ENCODE assay signal across 17 cellular contexts in the genomic region with DNA sequence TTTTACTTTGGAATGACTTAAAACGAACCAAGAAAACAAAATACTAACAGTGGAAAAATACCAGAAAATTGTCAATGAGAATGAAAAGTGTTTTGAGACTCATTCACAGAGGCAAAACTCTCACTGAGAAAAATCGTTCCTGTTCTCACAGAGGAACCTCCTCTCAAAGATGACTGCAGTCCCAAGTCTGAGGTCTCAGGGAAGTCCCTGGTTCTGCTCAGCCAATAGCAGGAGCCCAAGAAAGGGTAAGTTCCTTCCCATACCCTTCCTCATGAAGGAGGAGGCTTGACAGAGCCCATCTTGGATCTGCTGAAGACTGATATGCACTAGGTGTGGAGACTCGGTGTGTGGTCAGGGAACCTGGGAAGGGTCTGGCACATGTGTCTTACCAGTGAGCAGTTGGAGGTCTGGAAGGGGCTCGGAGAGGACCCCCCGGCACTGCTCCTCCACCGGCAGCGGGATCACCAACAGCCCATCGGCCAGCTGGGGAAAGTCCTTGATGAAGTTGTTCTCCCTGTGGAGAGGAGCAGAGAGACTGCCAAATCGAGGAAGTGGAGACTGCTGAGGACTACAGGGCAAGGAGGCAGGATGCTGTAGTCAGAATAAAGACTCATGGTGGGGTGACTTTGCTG.
"Had no signal": no experiment of that assay in that cellular context is flagged by ENCODE, and none has a peak within 500 bp of the region (broad histone marks: within the 10 kb centered on the region; RNA-seq: fewer than 3 reads in every experiment).

No MANE protein-coding gene starts in this region.

- H3K27me3 ChIP-seq: left lung, sigmoid colon, stomach had no signal

- H3K27ac ChIP-seq: foreskin keratinocyte, left lung, lower lobe of right lung, sigmoid colon, skin epidermis, stomach, thoracic aorta had no signal

- H3K36me3 ChIP-seq: left lung, lower lobe of right lung, sigmoid colon, stomach, thoracic aorta had no signal

- FAIRE-seq: endothelial cell of umbilical vein, keratinocyte had no signal

- DNase-seq: dermis blood vessel endothelial cell; erythroblast; foreskin keratinocyte; immature natural killer cell; left lung; lower lobe of right lung; natural killer cell; sigmoid colon; stimulated activated CD4-positive, alpha-beta T cell treated with anti-CD3 and anti-CD28 coated beads, Interleukin-2, amount 100 ng/mL, for 24 hours; stimulated activated naive CD4-positive, alpha-beta T cell; stomach; substantia nigra; trophoblast cell had no signal

- H3K9me3 ChIP-seq: left lung, lower lobe of right lung, sigmoid colon, stomach, thoracic aorta had no signal

- ATAC-seq: foreskin keratinocyte, left lung, lower lobe of right lung, natural killer cell had no signal

- H3K4me3 ChIP-seq: left lung, lower lobe of right lung, sigmoid colon, skin epidermis, stomach, thoracic aorta had no signal

- H3K4me1 ChIP-seq: foreskin keratinocyte, left lung, lower lobe of right lung, sigmoid colon had no signal
